In genomic region chr9:133458643-133459312, GRCh38 we compare ENCODE assay signal across 1 cellular context.
A peak's percentile ranks its signal among the peaks of the same experiment; 100 is the strongest.
TF ChIP-seq lines count a peak whose summit lies in the region.

No MANE protein-coding gene starts in this region.

TF ChIP-seq in HepG2, 621 proteins besides CTCF, POLR2A, EP300 and RAD21 (continued from another document and continues in another):
- TF ChIP-seq ZNF687 (CRISPR knock-in tag; IDR thresholded peaks at IDR 0.05) = peak; percentile 37
- no peak for TF ChIP-seq NR2C2 (CRISPR knock-in tag; IDR thresholded peaks at IDR 0.05; ENCODE audit: borderline replicate concordance)
- no peak for TF ChIP-seq HNRNPUL1 (IDR thresholded peaks at IDR 0.05; ENCODE audit: low read depth, low read length)
- no peak for TF ChIP-seq ZBTB46 (CRISPR knock-in tag; IDR thresholded peaks at IDR 0.05; ENCODE audit: borderline replicate concordance)
- TF ChIP-seq MAFF (IDR thresholded peaks at IDR 0.05; ENCODE audit: low read depth, low read length) = no peak
- TF ChIP-seq SAP130 (CRISPR knock-in tag; IDR thresholded peaks at IDR 0.05; ENCODE audit: low read depth) = peak; percentile 45
- TF ChIP-seq ATM (IDR thresholded peaks at IDR 0.05; ENCODE audit: borderline replicate concordance) = no peak
- TF ChIP-seq NR2F1 (CRISPR knock-in tag; IDR thresholded peaks at IDR 0.05) = no peak
- TF ChIP-seq TAF15 (IDR thresholded peaks at IDR 0.05; ENCODE audit: low read depth, low read length, poor library complexity, severe bottlenecking) = no peak
- no peak for TF ChIP-seq PAX8 (CRISPR knock-in tag; IDR thresholded peaks at IDR 0.05; ENCODE audit: borderline replicate concordance)
- no peak for TF ChIP-seq ELF4 (CRISPR knock-in tag; IDR thresholded peaks at IDR 0.05; ENCODE audit: borderline replicate concordance)
- peak in 1 of 2 experiments; percentile 58; a peak in 1 of 4 replicates for TF ChIP-seq ATF4 (CRISPR knock-in tag; IDR thresholded peaks at IDR 0.05)
- TF ChIP-seq ZNF773 (CRISPR knock-in tag; IDR thresholded peaks at IDR 0.05; ENCODE audit: borderline replicate concordance) = no peak
- TF ChIP-seq ZFAT (CRISPR knock-in tag; conservative IDR thresholded peaks at IDR 0.05) = no peak
- no peak for TF ChIP-seq EHMT2 (IDR thresholded peaks at IDR 0.05; ENCODE audit: borderline replicate concordance, low read depth, low read length)
- no peak for TF ChIP-seq RNF219 (CRISPR knock-in tag; IDR thresholded peaks at IDR 0.05)
- TF ChIP-seq GATAD1 (CRISPR knock-in tag; IDR thresholded peaks at IDR 0.05) = peak; percentile 9; the same call in 1 of the 2 replicates
- no peak for TF ChIP-seq PRPF4 (IDR thresholded peaks at IDR 0.05; ENCODE audit: low read depth, low read length, poor library complexity, severe bottlenecking)
- no peak for TF ChIP-seq SRF (IDR thresholded peaks at IDR 0.05; ENCODE audit: low read depth, low read length)
- TF ChIP-seq IRF2 (CRISPR knock-in tag; IDR thresholded peaks at IDR 0.05) = peak; percentile 21; the same call in 1 of the 2 replicates
- no peak for TF ChIP-seq RBFOX2 (IDR thresholded peaks at IDR 0.05; ENCODE audit: low read depth, low read length)
- peak; percentile 34; the same call in 1 of the 2 replicates for TF ChIP-seq RXRB (CRISPR knock-in tag; IDR thresholded peaks at IDR 0.05; ENCODE audit: borderline replicate concordance)
- no peak for TF ChIP-seq TEF (CRISPR knock-in tag; IDR thresholded peaks at IDR 0.05)
- no peak for TF ChIP-seq E2F2 (CRISPR knock-in tag; IDR thresholded peaks at IDR 0.05; ENCODE audit: borderline replicate concordance)
- no peak for TF ChIP-seq ZNF513 (CRISPR knock-in tag; conservative IDR thresholded peaks at IDR 0.05)
- TF ChIP-seq JUND (CRISPR knock-in tag; IDR thresholded peaks at IDR 0.05) = no peak
- no peak for TF ChIP-seq ZSCAN20 (CRISPR knock-in tag; IDR thresholded peaks at IDR 0.05; ENCODE audit: borderline replicate concordance)
- no peak for TF ChIP-seq U2AF2 (IDR thresholded peaks at IDR 0.05; ENCODE audit: low read depth, low read length)
- TF ChIP-seq ZBTB2 (CRISPR knock-in tag; IDR thresholded peaks at IDR 0.05; ENCODE audit: low read depth) = no peak
- TF ChIP-seq ZNF790 (CRISPR knock-in tag; IDR thresholded peaks at IDR 0.05; ENCODE audit: borderline replicate concordance) = no peak
- no peak for TF ChIP-seq KAT2B (IDR thresholded peaks at IDR 0.05; ENCODE audit: borderline replicate concordance, low read depth, low read length)
- no peak for TF ChIP-seq ZNF383 (CRISPR knock-in tag; IDR thresholded peaks at IDR 0.05; ENCODE audit: borderline replicate concordance)
- no peak for TF ChIP-seq CREB3 (CRISPR knock-in tag; IDR thresholded peaks at IDR 0.05)
- no peak for TF ChIP-seq ZSCAN31 (CRISPR knock-in tag; IDR thresholded peaks at IDR 0.05; ENCODE audit: low read depth)
- TF ChIP-seq HNF4A (CRISPR knock-in tag; IDR thresholded peaks at IDR 0.05) = no peak
- no peak for TF ChIP-seq ZNF772 (CRISPR knock-in tag; IDR thresholded peaks at IDR 0.05)
- no peak for TF ChIP-seq TARDBP (CRISPR knock-in tag; IDR thresholded peaks at IDR 0.05)
- TF ChIP-seq NRL (CRISPR knock-in tag; IDR thresholded peaks at IDR 0.05; ENCODE audit: borderline replicate concordance) = no peak
- TF ChIP-seq TBX2 (CRISPR knock-in tag; IDR thresholded peaks at IDR 0.05; ENCODE audit: borderline replicate concordance) = peak; percentile 23; the same call in 1 of the 2 replicates
- no peak for TF ChIP-seq ZNF143 (CRISPR knock-in tag; IDR thresholded peaks at IDR 0.05)
- TF ChIP-seq ZNF3 (CRISPR knock-in tag; IDR thresholded peaks at IDR 0.05) = no peak
- TF ChIP-seq YEATS4 (CRISPR knock-in tag; IDR thresholded peaks at IDR 0.05; ENCODE audit: borderline replicate concordance) = no peak
- no peak for TF ChIP-seq SMC3 (IDR thresholded peaks at IDR 0.05; ENCODE audit: low read length)
- no peak for TF ChIP-seq TIGD3 (CRISPR knock-in tag; IDR thresholded peaks at IDR 0.05; ENCODE audit: borderline replicate concordance)
- no peak for TF ChIP-seq ZKSCAN8 (CRISPR knock-in tag; IDR thresholded peaks at IDR 0.05; ENCODE audit: borderline replicate concordance)
- TF ChIP-seq KMT2B (CRISPR knock-in tag; IDR thresholded peaks at IDR 0.05) = no peak
- TF ChIP-seq RARA (CRISPR knock-in tag; IDR thresholded peaks at IDR 0.05) = peak; percentile 27; the same call in 1 of the 2 replicates
- TF ChIP-seq CEBPB (IDR thresholded peaks at IDR 0.05; ENCODE audit: borderline replicate concordance, low read depth, low read length) = peak; percentile 41; the same call in 1 of the 2 replicates
- TF ChIP-seq ZNF569 (CRISPR knock-in tag; IDR thresholded peaks at IDR 0.05; ENCODE audit: borderline replicate concordance) = no peak
- TF ChIP-seq SRSF1 (optimal IDR thresholded peaks at IDR 0.05; ENCODE audit: low read depth, low read length) = no peak
- no peak for TF ChIP-seq HNRNPH1 (optimal IDR thresholded peaks at IDR 0.05; ENCODE audit: low read depth, low read length)
- no peak for TF ChIP-seq NFKB2 (CRISPR knock-in tag; IDR thresholded peaks at IDR 0.05; ENCODE audit: borderline replicate concordance)
- peak; percentile 24; the same call in 1 of the 2 replicates for TF ChIP-seq MED1 (CRISPR knock-in tag; IDR thresholded peaks at IDR 0.05)
